8 cellular contexts compared by ENCODE assay signal in the genomic region with DNA sequence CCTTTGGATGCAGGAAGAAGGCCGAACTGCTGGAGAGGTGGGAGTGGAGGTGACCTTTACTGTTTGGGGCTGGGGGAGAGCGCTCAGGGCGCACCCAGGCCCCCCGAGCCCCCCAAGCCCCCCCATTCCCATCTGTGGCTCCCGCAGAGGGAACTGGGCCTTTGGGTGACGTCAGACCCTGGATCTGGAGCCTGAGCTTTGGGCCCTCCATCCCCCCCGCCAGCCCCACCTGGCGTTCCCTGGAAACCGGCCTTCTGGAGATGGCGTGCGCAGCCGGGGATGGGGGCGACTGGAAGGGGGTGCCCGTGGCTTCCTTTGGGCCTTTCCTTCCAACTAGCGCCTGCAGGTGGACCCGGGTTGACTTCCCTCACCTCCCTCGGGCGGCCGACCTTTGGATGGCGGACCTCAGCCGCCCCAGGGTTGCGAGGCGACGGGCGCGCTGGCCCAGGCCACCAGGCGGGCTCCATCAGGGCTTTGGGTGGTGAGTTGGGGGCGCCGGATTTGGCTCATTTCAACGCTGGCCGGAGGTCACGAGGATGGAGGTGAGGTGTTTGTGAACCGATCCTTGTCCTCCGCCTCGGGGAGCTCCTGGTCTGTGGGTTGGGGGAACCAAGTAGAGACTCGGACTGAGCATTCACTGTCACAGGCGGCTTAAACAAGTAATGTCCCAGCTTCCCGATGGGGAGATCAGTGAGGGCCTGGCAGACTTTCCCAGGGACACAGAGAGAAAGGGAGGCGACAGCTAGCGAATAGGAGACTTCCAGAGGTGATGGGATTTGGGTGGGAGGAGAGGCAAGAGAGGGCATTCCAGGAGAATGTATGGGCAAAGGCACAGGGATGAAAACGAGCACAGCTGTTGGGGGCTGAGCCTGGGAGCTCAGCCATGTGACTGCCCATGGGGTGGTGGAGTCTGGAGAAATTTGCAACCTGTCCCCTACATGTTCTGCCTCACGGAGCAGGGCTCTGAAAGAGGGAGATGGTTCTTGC. TPM values are rescaled to one million over a fixed set of nuclear protein-coding genes. Genes with fewer than 3 reads are reported as not detected.
DNase-seq lines count a peak whose midpoint lies in the region; ATAC-seq and TF ChIP-seq lines count a peak whose summit lies in the region.

No MANE protein-coding gene starts in this region.

- H3K27ac Mint-ChIP-seq in CD14-positive monocyte: peak overlapping the region in 1 of 7 donors; percentile 25
- no peak overlapping the region for H3K27ac Mint-ChIP-seq in activated T-helper 2 cell treated with anti-CD3 and anti-CD28 coated beads, Interferon-gamma antibody, Interleukin-2, Interleukin-4, amounts not matched to agents 10 μg/mL and 5 μg/mL and 100 μg/mL, durations not matched to agents 14 hours and 24 hours and 36 hours

- DNase-seq in CD14-positive monocyte (ENCODE audit: low spot score) (no peak), LNCaP clone FGC (ENCODE audit: low read depth) (no peak), right cardiac atrium (peak in 2 of 3 donors; percentile 19 to 59), sciatic nerve (ENCODE audit: low spot score) (peak; percentile 61)
- no peak for DNase-seq in activated T-helper 2 cell treated with anti-CD3 and anti-CD28 coated beads, Interferon-gamma antibody, Interleukin-2, Interleukin-4, amounts not matched to agents 10 μg/mL and 5 μg/mL and 100 μg/mL, durations not matched to agents 14 hours and 24 hours and 36 hours (ENCODE audit: low spot score)

- no peaks in the 10 kb centered on the region for H3K27me3 ChIP-seq in right cardiac atrium (ENCODE audit: control insufficient read depth, insufficient read depth)

- ATAC-seq in right cardiac atrium (peak; percentile 7 to 25), sciatic nerve (peak; percentile 56), GM21515 (IDR thresholded peaks at IDR 0.05; ENCODE audit: unreplicated experiment) (no peak), GM21360 (IDR thresholded peaks at IDR 0.05; ENCODE audit: unreplicated experiment) (no peak), GM18868 (IDR thresholded peaks at IDR 0.05; ENCODE audit: unreplicated experiment) (no peak)

- H3K4me3 ChIP-seq in LNCaP clone FGC (ENCODE audit: low read depth, low read length): peak overlapping the region; percentile 74
- peak overlapping the region; percentile 71 for H3K4me3 ChIP-seq in right cardiac atrium (ENCODE audit: low read length)

- intact Hi-C loops in CD14-positive monocyte (cut with micrococcal nuclease): no loop called here
- intact Hi-C loops in activated T-helper 2 cell treated with anti-CD3 and anti-CD28 coated beads, Interferon-gamma antibody, Interleukin-2, Interleukin-4, amounts not matched to agents 10 μg/mL and 5 μg/mL and 100 μg/mL, durations not matched to agents 14 hours and 24 hours and 36 hours (cut with micrococcal nuclease): no loop called here
- intact Hi-C loops in right cardiac atrium (cut with DNase I): no loop called here
- intact Hi-C loops in sciatic nerve (cut with DNase I): no loop called here

- no peaks in the 10 kb centered on the region for H3K9me3 ChIP-seq in right cardiac atrium (ENCODE audit: control insufficient read depth, low read length)

- 8% methylated on average over 42 of the region's 42 CpGs for WGBS in right cardiac atrium

- H3K27ac ChIP-seq in right cardiac atrium (ENCODE audit: low read length): no peak overlapping the region

- peaks cover 0 to 9% (median 5%) of the 10 kb centered on the region in 7 donors for H3K9me3 Mint-ChIP-seq in CD14-positive monocyte
- H3K9me3 Mint-ChIP-seq in activated T-helper 2 cell treated with anti-CD3 and anti-CD28 coated beads, Interferon-gamma antibody, Interleukin-2, Interleukin-4, amounts not matched to agents 10 μg/mL and 5 μg/mL and 100 μg/mL, durations not matched to agents 14 hours and 24 hours and 36 hours: no peaks in the 10 kb centered on the region

- H3K4me1 ChIP-seq in right cardiac atrium (ENCODE audit: control insufficient read depth, insufficient read depth, low read length): peaks cover 6% of the 10 kb centered on the region

- peaks cover 18% of the 10 kb centered on the region for H3K4me1 Mint-ChIP-seq in CD14-positive monocyte
- H3K4me1 Mint-ChIP-seq in activated T-helper 2 cell treated with anti-CD3 and anti-CD28 coated beads, Interferon-gamma antibody, Interleukin-2, Interleukin-4, amounts not matched to agents 10 μg/mL and 5 μg/mL and 100 μg/mL, durations not matched to agents 14 hours and 24 hours and 36 hours (ENCODE audit: low read depth): peaks cover 4% of the 10 kb centered on the region

- peaks cover 31 to 42% (median 34%) of the 10 kb centered on the region in 3 donors for H3K27me3 Mint-ChIP-seq in CD14-positive monocyte (ENCODE audit: low read depth in 3 of 3)
- H3K27me3 Mint-ChIP-seq in activated T-helper 2 cell treated with anti-CD3 and anti-CD28 coated beads, Interferon-gamma antibody, Interleukin-2, Interleukin-4, amounts not matched to agents 10 μg/mL and 5 μg/mL and 100 μg/mL, durations not matched to agents 14 hours and 24 hours and 36 hours (ENCODE audit: low read depth): peaks cover 35% of the 10 kb centered on the region

- H3K36me3 Mint-ChIP-seq in CD14-positive monocyte: peaks cover 0 to 3% of the 10 kb centered on the region in 2 donors
- no peaks in the 10 kb centered on the region for H3K36me3 Mint-ChIP-seq in activated T-helper 2 cell treated with anti-CD3 and anti-CD28 coated beads, Interferon-gamma antibody, Interleukin-2, Interleukin-4, amounts not matched to agents 10 μg/mL and 5 μg/mL and 100 μg/mL, durations not matched to agents 14 hours and 24 hours and 36 hours (ENCODE audit: low read depth)

- TF ChIP-seq CTCF in CD14-positive monocyte (IDR thresholded peaks at IDR 0.05) (no peak), LNCaP clone FGC (IDR thresholded peaks at IDR 0.05; ENCODE audit: control insufficient read depth, extremely low read depth, insufficient read depth) (no peak)

- H3K4me3 Mint-ChIP-seq in CD14-positive monocyte: peak overlapping the region; percentile 77 to 89
- peak overlapping the region; percentile 54 for H3K4me3 Mint-ChIP-seq in activated T-helper 2 cell treated with anti-CD3 and anti-CD28 coated beads, Interferon-gamma antibody, Interleukin-2, Interleukin-4, amounts not matched to agents 10 μg/mL and 5 μg/mL and 100 μg/mL, durations not matched to agents 14 hours and 24 hours and 36 hours (ENCODE audit: low read depth)

RNA-seq across cellular contexts. Expression of a gene that starts 0.7 kb away (rescaled TPM):
- polyA plus RNA-seq in CD14-positive monocyte (under 1 TPM in 1 of 2 donors, not detected in 1; 0.08 TPM), right cardiac atrium (4.7 TPM)
- 0.89 and 0.99 TPM in 2 replicates for total RNA-seq in activated T-helper 2 cell treated with anti-CD3 and anti-CD28 coated beads, Interferon-gamma antibody, Interleukin-2, Interleukin-4, amounts not matched to agents 10 μg/mL and 5 μg/mL and 100 μg/mL, durations not matched to agents 14 hours and 24 hours and 36 hours
- total RNA-seq in right cardiac atrium (10 to 100 TPM in 1 of 4 donors, 1 to 10 TPM in 3; 4.5 to 10.2 (median 7.4) TPM), sciatic nerve (7.6 TPM)

RNA-seq across cellular contexts. Expression of a gene that starts 27.3 kb away (rescaled TPM):
- 10 to 100 TPM; 14.2 to 18.7 TPM for polyA plus RNA-seq in CD14-positive monocyte
- 28.4 and 31.0 TPM in 2 replicates for total RNA-seq in activated T-helper 2 cell treated with anti-CD3 and anti-CD28 coated beads, Interferon-gamma antibody, Interleukin-2, Interleukin-4, amounts not matched to agents 10 μg/mL and 5 μg/mL and 100 μg/mL, durations not matched to agents 14 hours and 24 hours and 36 hours
- 1 to 10 TPM; 4.7 to 6.3 (median 5.2) TPM for total RNA-seq in right cardiac atrium
- 12.6 TPM for polyA plus RNA-seq in right cardiac atrium
- 20.4 TPM for total RNA-seq in sciatic nerve

RNA-seq across cellular contexts. Expression of a gene that starts 39.5 kb away (rescaled TPM):
- polyA plus RNA-seq in CD14-positive monocyte: 1 to 10 TPM; 6.5 to 6.7 TPM
- 13.1 and 14.2 TPM in 2 replicates for total RNA-seq in activated T-helper 2 cell treated with anti-CD3 and anti-CD28 coated beads, Interferon-gamma antibody, Interleukin-2, Interleukin-4, amounts not matched to agents 10 μg/mL and 5 μg/mL and 100 μg/mL, durations not matched to agents 14 hours and 24 hours and 36 hours
- 1 to 10 TPM; 5.3 to 8.1 (median 6.3) TPM for total RNA-seq in right cardiac atrium
- polyA plus RNA-seq in right cardiac atrium: 3.5 TPM
- 6.0 TPM for total RNA-seq in sciatic nerve

RNA-seq across cellular contexts. Expression of a gene that starts 58.2 kb away (rescaled TPM):
- polyA plus RNA-seq in CD14-positive monocyte (100 to 1,000 TPM; 434 to 498 TPM), right cardiac atrium (2,062 TPM)
- 311 and 333 TPM in 2 replicates for total RNA-seq in activated T-helper 2 cell treated with anti-CD3 and anti-CD28 coated beads, Interferon-gamma antibody, Interleukin-2, Interleukin-4, amounts not matched to agents 10 μg/mL and 5 μg/mL and 100 μg/mL, durations not matched to agents 14 hours and 24 hours and 36 hours
- total RNA-seq in right cardiac atrium (100 to 1,000 TPM; 802 to 917 (median 853) TPM), sciatic nerve (66.3 TPM)

Comparison
In these comparisons a context has a peak if more than half of its experiments do, and no peak if none do; other contexts are left out.
1. DNase-seq: peak in right cardiac atrium (2 of 3) and sciatic nerve (single experiment); none in CD14-positive monocyte (single experiment), LNCaP clone FGC (single experiment) and activated T-helper 2 cell treated with anti-CD3 and anti-CD28 coated beads, Interferon-gamma antibody, Interleukin-2, Interleukin-4, amounts not matched to agents 10 μg/mL and 5 μg/mL and 100 μg/mL, durations not matched to agents 14 hours and 24 hours and 36 hours (single experiment).
2. ATAC-seq: peak in right cardiac atrium (2 of 2) and sciatic nerve (single experiment); none in GM21515 (single experiment), GM21360 (single experiment) and GM18868 (single experiment).